Comparison of ENCODE assay signal across 8 cellular contexts in the genomic region with DNA sequence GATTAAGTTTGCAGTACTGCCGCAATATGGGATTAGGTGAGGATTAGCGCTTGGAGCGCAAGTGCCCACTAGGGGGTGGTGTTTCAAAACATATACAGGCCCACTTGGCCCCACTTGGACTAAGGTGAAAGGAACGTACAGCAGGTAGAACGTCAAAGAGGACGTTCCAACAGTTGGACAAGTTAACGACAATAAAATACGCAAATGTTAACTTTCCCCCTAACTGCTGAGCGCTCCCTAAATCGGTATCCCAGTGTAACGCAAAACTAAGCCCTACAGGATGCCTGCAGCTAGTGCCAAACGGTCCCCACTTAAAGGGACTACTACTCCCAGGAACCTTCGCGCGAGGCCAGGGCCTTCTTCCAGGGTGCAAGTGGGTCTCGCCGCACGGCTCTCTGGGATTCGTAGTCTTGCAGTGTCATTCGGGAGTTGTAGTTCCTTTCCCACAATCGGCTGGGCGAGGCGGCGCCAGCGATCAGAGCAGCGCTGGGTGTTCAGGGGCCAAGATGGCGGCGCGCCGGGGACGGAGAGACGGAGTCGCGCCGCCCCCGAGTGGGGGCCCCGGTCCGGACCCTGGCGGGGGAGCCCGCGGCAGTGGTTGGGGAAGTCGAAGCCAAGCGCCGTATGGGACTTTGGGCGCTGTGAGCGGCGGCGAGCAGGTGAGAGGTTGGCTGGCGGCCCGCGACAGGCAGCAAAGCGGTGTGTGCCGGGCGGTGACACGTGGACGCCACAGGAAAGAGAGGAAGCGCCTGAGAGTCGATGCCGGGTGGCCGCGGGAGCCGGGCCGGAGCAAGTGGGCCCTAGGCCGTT. TPM values are rescaled to one million over a fixed set of nuclear protein-coding genes. Genes with fewer than 3 reads are reported as not detected.
DNase-seq lines count a peak whose midpoint lies in the region; ATAC-seq lines count a peak whose summit lies in the region.

A gene with protein sequence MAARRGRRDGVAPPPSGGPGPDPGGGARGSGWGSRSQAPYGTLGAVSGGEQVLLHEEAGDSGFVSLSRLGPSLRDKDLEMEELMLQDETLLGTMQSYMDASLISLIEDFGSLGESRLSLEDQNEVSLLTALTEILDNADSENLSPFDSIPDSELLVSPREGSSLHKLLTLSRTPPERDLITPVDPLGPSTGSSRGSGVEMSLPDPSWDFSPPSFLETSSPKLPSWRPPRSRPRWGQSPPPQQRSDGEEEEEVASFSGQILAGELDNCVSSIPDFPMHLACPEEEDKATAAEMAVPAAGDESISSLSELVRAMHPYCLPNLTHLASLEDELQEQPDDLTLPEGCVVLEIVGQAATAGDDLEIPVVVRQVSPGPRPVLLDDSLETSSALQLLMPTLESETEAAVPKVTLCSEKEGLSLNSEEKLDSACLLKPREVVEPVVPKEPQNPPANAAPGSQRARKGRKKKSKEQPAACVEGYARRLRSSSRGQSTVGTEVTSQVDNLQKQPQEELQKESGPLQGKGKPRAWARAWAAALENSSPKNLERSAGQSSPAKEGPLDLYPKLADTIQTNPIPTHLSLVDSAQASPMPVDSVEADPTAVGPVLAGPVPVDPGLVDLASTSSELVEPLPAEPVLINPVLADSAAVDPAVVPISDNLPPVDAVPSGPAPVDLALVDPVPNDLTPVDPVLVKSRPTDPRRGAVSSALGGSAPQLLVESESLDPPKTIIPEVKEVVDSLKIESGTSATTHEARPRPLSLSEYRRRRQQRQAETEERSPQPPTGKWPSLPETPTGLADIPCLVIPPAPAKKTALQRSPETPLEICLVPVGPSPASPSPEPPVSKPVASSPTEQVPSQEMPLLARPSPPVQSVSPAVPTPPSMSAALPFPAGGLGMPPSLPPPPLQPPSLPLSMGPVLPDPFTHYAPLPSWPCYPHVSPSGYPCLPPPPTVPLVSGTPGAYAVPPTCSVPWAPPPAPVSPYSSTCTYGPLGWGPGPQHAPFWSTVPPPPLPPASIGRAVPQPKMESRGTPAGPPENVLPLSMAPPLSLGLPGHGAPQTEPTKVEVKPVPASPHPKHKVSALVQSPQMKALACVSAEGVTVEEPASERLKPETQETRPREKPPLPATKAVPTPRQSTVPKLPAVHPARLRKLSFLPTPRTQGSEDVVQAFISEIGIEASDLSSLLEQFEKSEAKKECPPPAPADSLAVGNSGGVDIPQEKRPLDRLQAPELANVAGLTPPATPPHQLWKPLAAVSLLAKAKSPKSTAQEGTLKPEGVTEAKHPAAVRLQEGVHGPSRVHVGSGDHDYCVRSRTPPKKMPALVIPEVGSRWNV (N-terminal part only) (plus strand): TSS at position 478 of the 810 bp plus-strand sequence. CDS start 29 bp downstream, at position 507.

- H3K36me3 ChIP-seq in effector memory CD4-positive, alpha-beta T cell (ENCODE audit: control insufficient read depth, insufficient read depth, low read length) = peaks cover 3% of the 10 kb centered on the region

- no peaks in the 10 kb centered on the region for H3K27me3 ChIP-seq in effector memory CD4-positive, alpha-beta T cell (replicated peaks; ENCODE audit: control insufficient read depth, insufficient read depth, low read length, poor library complexity, severe bottlenecking)

- peak; percentile 98 for DNase-seq in Caki2 (ENCODE audit: low read depth)
- peak; percentile 99 for DNase-seq in HT1080 (ENCODE audit: low read depth)
- peak; percentile 99 for DNase-seq in NOMO-1 (lab: John Stamatoyannopoulos, UW; ENCODE audit: unreplicated experiment in 2 of 2)
- DNase-seq in effector memory CD4-positive, alpha-beta T cell = peak; percentile 90 to 96 (median 96)
- DNase-seq in medulla oblongata (ENCODE audit: extremely low spot score) = peak; percentile 99
- DNase-seq in stimulated activated CD8-positive, alpha-beta memory T cell treated with anti-CD3 and anti-CD28 coated beads, Interleukin-12 subunit alpha, Interleukin-12 subunit beta, amount 100 ng/mL, for 1 hour (ENCODE audit: low read depth) = peak; percentile 91

- peaks cover 15% of the 10 kb centered on the region for H3K4me1 ChIP-seq in effector memory CD4-positive, alpha-beta T cell (ENCODE audit: control insufficient read depth, insufficient read depth, low read length, poor library complexity, severe bottlenecking)

- POLR2A ChIA-PET in activated CD8-positive, alpha-beta memory T cell treated with anti-CD3 and anti-CD28 coated beads for 36 hours (lab: Charles Lee) = interaction anchor here (0.7 kb wide), 1 partner anchor 19 kb away, joined by 3 read pairs; a partner anchor contains a TSS

- CTCF ChIA-PET in activated CD8-positive, alpha-beta memory T cell treated with anti-CD3 and anti-CD28 coated beads for 36 hours (lab: Charles Lee) = interaction anchor here (0.9 to 2.5 kb wide), 5 partner anchors 10 to 278 kb away, joined by 3 to 22 read pairs (median 4); no protein-coding TSS in a partner anchor

- peak within 1 kb of the TSS; percentile 96 for H3K4me3 ChIP-seq in effector memory CD4-positive, alpha-beta T cell (ENCODE audit: insufficient read depth, low read depth, low read length, poor library complexity, severe bottlenecking)

- H3K9me3 ChIP-seq in effector memory CD4-positive, alpha-beta T cell (ENCODE audit: control insufficient read depth, low read length) = no peaks in the 10 kb centered on the region

- H3K27ac ChIP-seq in effector memory CD4-positive, alpha-beta T cell (ENCODE audit: insufficient read depth, low read length, poor library complexity, severe bottlenecking) = peak within 1 kb of the TSS; percentile 91

- ATAC-seq in GM21360 (IDR thresholded peaks at IDR 0.05; ENCODE audit: unreplicated experiment) = peak; percentile 86

- in situ Hi-C loops in Caki2 (cut with HindIII; ENCODE audit: low pct_unique_long_range_greater_than_20kb, low sequenced_read_pairs) = no loop called here

RNA-seq across cellular contexts. Expression of the gene that starts here (rescaled TPM):
- 5.3 and 15.8 TPM in 2 replicates for total RNA-seq in Caki2 (2014; rRNA removed; shearing (Covaris generic); ENCODE audit: low replicate concordance)
- 31.8 and 38.3 TPM in 2 replicates for total RNA-seq in HT1080 (2014; rRNA removed; shearing (Covaris generic))
- 33.6 and 36.0 TPM in 2 replicates for polyA plus RNA-seq in HT1080 (2015; cell fraction: cytosol; rRNA removed)
- polyA plus RNA-seq in HT1080 (2015; cell fraction: nucleus; rRNA removed) = 70.6 and 75.1 TPM in 2 replicates
- 100 to 1,000 TPM; 103 to 108 TPM for total RNA-seq in activated CD8-positive, alpha-beta memory T cell treated with anti-CD3 and anti-CD28 coated beads for 36 hours

Comparison
In these comparisons a context has a peak if more than half of its experiments do, and no peak if none do; other contexts are left out.
1. Peak in every context shown above with its lines: DNase-seq, ATAC-seq, H3K4me3 ChIP-seq and H3K27ac ChIP-seq.